Comparison of ENCODE assay signal across 8 cellular contexts in the genomic region with DNA sequence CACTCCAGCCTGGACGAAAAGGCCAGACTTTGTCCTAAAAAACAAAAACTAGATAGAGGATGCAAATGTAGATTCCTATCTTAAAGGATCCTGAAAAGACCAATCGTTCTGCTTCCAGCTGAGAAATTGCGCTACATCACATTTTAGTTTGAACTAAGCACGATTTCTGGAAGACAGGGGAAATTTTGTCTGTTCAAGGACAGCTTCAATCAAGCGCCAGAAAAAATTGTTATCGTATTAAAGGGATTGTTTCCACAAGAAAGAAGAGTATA. TPM values are rescaled to one million over a fixed set of nuclear protein-coding genes. Genes with fewer than 3 reads are reported as not detected.
DNase-seq lines count a peak whose midpoint lies in the region; ATAC-seq and TF ChIP-seq lines count a peak whose summit lies in the region.

No MANE protein-coding gene starts in this region.

- CTCF ChIA-PET in naive thymus-derived CD4-positive, alpha-beta T cell (lab: Charles Lee), result interaction anchor here (0.7 to 2.6 kb wide), 4 partner anchors 10 to 73 kb away, joined by 3 to 11 read pairs (median 6); no protein-coding TSS in a partner anchor

- H3K4me1 Mint-ChIP-seq in naive thymus-derived CD4-positive, alpha-beta T cell, result peaks cover 27 to 59% (median 50%) of the 10 kb centered on the region in 7 donors

- peak overlapping the region in 8 of 9 donors; percentile 91 to 96 (median 94) for H3K27ac Mint-ChIP-seq in naive thymus-derived CD4-positive, alpha-beta T cell

- DNase-seq in AG10803 (ENCODE audit: low read depth) (peak; percentile 3), Kasumi-1 (lab: John Stamatoyannopoulos, UW) (peak; percentile 27 to 45), colonic mucosa (no peak), A172 (ENCODE audit: low spot score) (no peak), 8988T (no peak), NCI-H2171 treated with DMSO at 0.1 percent for 48 hours (lab: John Stamatoyannopoulos, UW) (no peak)
- DNase-seq in naive thymus-derived CD4-positive, alpha-beta T cell, result no peak

- peak overlapping the region; percentile 77 to 99 for H3K9ac ChIP-seq in colonic mucosa (ENCODE audit: low read depth in 2 of 2, low read length in 2 of 2)

- no peaks in the 10 kb centered on the region for H3K9me3 ChIP-seq in colonic mucosa
- no peaks in the 10 kb centered on the region for H3K9me3 ChIP-seq in naive thymus-derived CD4-positive, alpha-beta T cell (ENCODE audit: control insufficient read depth in 2 of 3, low read length in 3 of 3)

- no peak for ATAC-seq in naive thymus-derived CD4-positive, alpha-beta T cell
- no peak for ATAC-seq in HG03025 (IDR thresholded peaks at IDR 0.05; ENCODE audit: low FRiP score, unreplicated experiment)

- intact Hi-C loops in colonic mucosa (cut with DNase I), result no loop called here
- intact Hi-C loops in naive thymus-derived CD4-positive, alpha-beta T cell (cut with micrococcal nuclease), result loop anchor here (1.0 to 10.0 kb wide), 13 partner anchors 15 to 1720 kb away; partner anchors contain the start of genes KLHL8 (in 2 of the 2), NUDT9 (in 2 of the 2), AFF1 (in 1 of the 2) and HERC3 (in 1 of the 2)

- H3K4me1 ChIP-seq in colonic mucosa, result no peaks in the 10 kb centered on the region
- peaks cover 10 to 17% of the 10 kb centered on the region in 2 donors for H3K4me1 ChIP-seq in naive thymus-derived CD4-positive, alpha-beta T cell (ENCODE audit: control insufficient read depth in 2 of 2, insufficient read depth in 2 of 2, low read length in 2 of 2)

- H3K9me3 Mint-ChIP-seq in naive thymus-derived CD4-positive, alpha-beta T cell, result peaks cover 0 to 6% (median 0%) of the 10 kb centered on the region in 11 donors

- peaks cover 0 to 14% (median 0%) of the 10 kb centered on the region in 5 donors for H3K27me3 Mint-ChIP-seq in naive thymus-derived CD4-positive, alpha-beta T cell

- no peaks in the 10 kb centered on the region for H3K27me3 ChIP-seq in colonic mucosa
- no peaks in the 10 kb centered on the region for H3K27me3 ChIP-seq in naive thymus-derived CD4-positive, alpha-beta T cell (ENCODE audit: control insufficient read depth in 2 of 2, insufficient read depth in 2 of 2, low read length in 2 of 2)

- H3K27ac ChIP-seq in colonic mucosa, result peak overlapping the region; percentile 92
- peak overlapping the region; percentile 82 for H3K27ac ChIP-seq in naive thymus-derived CD4-positive, alpha-beta T cell (ENCODE audit: low read depth, low read length)

- peaks cover 6 to 21% (median 17%) of the 10 kb centered on the region in 5 donors for H3K36me3 Mint-ChIP-seq in naive thymus-derived CD4-positive, alpha-beta T cell

- no peaks in the 10 kb centered on the region for H3K36me3 ChIP-seq in colonic mucosa
- H3K36me3 ChIP-seq in naive thymus-derived CD4-positive, alpha-beta T cell (ENCODE audit: control insufficient read depth in 2 of 3, insufficient read depth in 3 of 3, low read length in 3 of 3), result peaks cover 0 to 4% (median 0%) of the 10 kb centered on the region in 3 experiments

- TF ChIP-seq CTCF in AG10803 (conservative IDR thresholded peaks at IDR 0.05; ENCODE audit: low read length), result no peak
- no peak for TF ChIP-seq CTCF in colonic mucosa (IDR thresholded peaks at IDR 0.05)

- H3K4me3 ChIP-seq in AG10803 (ENCODE audit: low read length) (peak overlapping the region; percentile 67), colonic mucosa (peak overlapping the region; percentile 52)
- peak overlapping the region; percentile 85 for H3K4me3 ChIP-seq in naive thymus-derived CD4-positive, alpha-beta T cell (ENCODE audit: low read length)

- H3K4me3 Mint-ChIP-seq in naive thymus-derived CD4-positive, alpha-beta T cell, result peak overlapping the region; percentile 87 to 99 (median 97)

- POLR2A ChIA-PET in naive thymus-derived CD4-positive, alpha-beta T cell (lab: Charles Lee), result interaction anchor here (0.6 to 3.3 kb wide), 11 partner anchors 10 to 987 kb away, joined by 3 to 53 read pairs (median 3); partner anchors contain the start of genes AFF1, HERC6 and NUDT9

RNA-seq across cellular contexts. Expression of gene HSD17B11, which starts 0.7 kb away (rescaled TPM):
- 100 to 1,000 TPM; 138 to 219 TPM for total RNA-seq in colonic mucosa
- 10 to 100 TPM; 34.3 to 74.4 (median 61.0) TPM for total RNA-seq in naive thymus-derived CD4-positive, alpha-beta T cell
- polyA plus RNA-seq in naive thymus-derived CD4-positive, alpha-beta T cell, result 10 to 100 TPM; 75.0 to 76.2 TPM
- total RNA-seq in A172 (2014; rRNA removed; shearing (Covaris generic)), result 107 and 159 TPM in 2 replicates

RNA-seq across cellular contexts. Expression of gene NUDT9, which starts 30.7 kb away (rescaled TPM):
- 10 to 100 TPM; 31.4 to 52.0 TPM for total RNA-seq in colonic mucosa
- total RNA-seq in naive thymus-derived CD4-positive, alpha-beta T cell, result 10 to 100 TPM in 4 of 5 experiments, 1 to 10 TPM in 1; 9.7 to 18.1 (median 10.5) TPM
- 10 to 100 TPM; 21.1 to 22.8 TPM for polyA plus RNA-seq in naive thymus-derived CD4-positive, alpha-beta T cell
- total RNA-seq in A172 (2014; rRNA removed; shearing (Covaris generic)), result 13.3 and 16.3 TPM in 2 replicates

Comparison
In these comparisons a context has a peak if more than half of its experiments do, and no peak if none do; other contexts are left out.
1. DNase-seq: peak in AG10803 (single experiment) and Kasumi-1 (2 of 2); none in colonic mucosa (single experiment), naive thymus-derived CD4-positive, alpha-beta T cell (0 of 9), A172 (single experiment), 8988T (single experiment) and NCI-H2171 treated with DMSO at 0.1 percent for 48 hours (single experiment).
2. Peak in every context shown above with its lines, with median percentiles within 50 percentile points of each other: H3K4me3 ChIP-seq.